ENCODE assay signal across 24 cellular contexts in genomic region chr3:134801204-134801958, GRCh38. TPM values are rescaled to one million over a fixed set of nuclear protein-coding genes. Genes with fewer than 3 reads are reported as not detected.
"Had no signal": no experiment of that assay in that cellular context is flagged by ENCODE, and none has a peak within 500 bp of the region (broad histone marks: within the 10 kb centered on the region; RNA-seq: fewer than 3 reads in every experiment).

No MANE protein-coding gene starts in this region.

- FAIRE-seq: bronchial epithelial cell, pancreas, urothelium cell line had no signal

- H3K27ac ChIP-seq: colonic mucosa, esophagus squamous epithelium, gastrocnemius medialis, neutrophil, pancreas, psoas muscle, right atrium auricular region had no signal

- H3K27me3 ChIP-seq: gastrocnemius medialis, tibial artery had no signal

- H3K36me3 ChIP-seq: colonic mucosa, esophagus squamous epithelium, gastrocnemius medialis, neutrophil, pancreas, right atrium auricular region, tibial artery had no signal

- H3K4me3 ChIP-seq: colonic mucosa, esophagus squamous epithelium, gastrocnemius medialis, pancreas, psoas muscle, right atrium auricular region, tibial artery had no signal

- ATAC-seq: activated T-cell treated with anti-CD3 and anti-CD28 coated beads, Interleukin-2, amount 50 U/mL, for 4 hours; gastrocnemius medialis; pancreas; psoas muscle; stimulated activated naive CD8-positive, alpha-beta T cell treated with anti-CD3 and anti-CD28 coated beads, Interleukin-15, amount 100 ng/mL, for 72 hours; WTC11 had no signal

- H3K4me3 Mint-ChIP-seq: activated naive CD8-positive, alpha-beta T cell treated with anti-CD3 and anti-CD28 coated beads for 36 hours; activated T-cell treated with anti-CD3 and anti-CD28 coated beads, Interleukin-2, amount 50 U/mL, for 4 hours; memory B cell; nephron; stimulated activated naive CD8-positive, alpha-beta T cell treated with anti-CD3 and anti-CD28 coated beads, Interleukin-15, amount 100 ng/mL, for 72 hours; WTC11 had no signal

- H3K9me3 Mint-ChIP-seq: activated naive CD8-positive, alpha-beta T cell treated with anti-CD3 and anti-CD28 coated beads for 36 hours; activated T-cell treated with anti-CD3 and anti-CD28 coated beads, Interleukin-2, amount 50 U/mL, for 4 hours; memory B cell; nephron; WTC11 had no signal

- H3K27ac Mint-ChIP-seq: activated naive CD8-positive, alpha-beta T cell treated with anti-CD3 and anti-CD28 coated beads for 36 hours; memory B cell; nephron; stimulated activated naive CD8-positive, alpha-beta T cell treated with anti-CD3 and anti-CD28 coated beads, Interleukin-15, amount 100 ng/mL, for 72 hours; WTC11 had no signal

- H3K4me1 ChIP-seq: colonic mucosa, pancreas had no signal

- H3K36me3 Mint-ChIP-seq: activated naive CD8-positive, alpha-beta T cell treated with anti-CD3 and anti-CD28 coated beads for 36 hours; memory B cell; WTC11 had no signal

- DNase-seq: activated CD4-positive, alpha-beta T cell treated with anti-CD3 and anti-CD28 coated beads, Interleukin-2, amount 50 U/mL, for 48 hours; activated CD8-positive, alpha-beta memory T cell treated with anti-CD3 and anti-CD28 coated beads, Interleukin-2, amount 50 U/mL, for 48 hours; activated naive CD4-positive, alpha-beta T cell treated with Interleukin-2 at 50 U/mL for 16 hours; activated naive CD8-positive, alpha-beta T cell treated with anti-CD3 and anti-CD28 coated beads for 36 hours; activated T-cell treated with anti-CD3 and anti-CD28 coated beads, Interleukin-2, amount 50 U/mL, for 4 hours; amygdala; colonic mucosa; esophagus squamous epithelium; gastrocnemius medialis; head of caudate nucleus; hypothalamus; pancreas; psoas muscle; stimulated activated CD4-positive, alpha-beta T cell treated with anti-CD3 and anti-CD28 coated beads, Interleukin-12 subunit alpha, Interleukin-12 subunit beta, amount 100 ng/mL, for 4 hours; stimulated activated naive CD8-positive, alpha-beta T cell treated with anti-CD3 and anti-CD28 coated beads, Interleukin-15, amount 100 ng/mL, for 72 hours; tibial artery had no signal

- H3K9me3 ChIP-seq: colonic mucosa, esophagus squamous epithelium, gastrocnemius medialis, neutrophil, pancreas, psoas muscle, right atrium auricular region, tibial artery had no signal

RNA-seq across cellular contexts. Expression of gene EPHB1, which starts 6.3 kb away (rescaled TPM):
- total RNA-seq: activated CD8-positive, alpha-beta memory T cell treated with anti-CD3 and anti-CD28 coated beads for 36 hours; activated naive CD8-positive, alpha-beta T cell treated with anti-CD3 and anti-CD28 coated beads for 36 hours had no signal
